8 cellular contexts compared by ENCODE assay signal in genomic region chr15:75454471-75455418, GRCh38. TPM values are rescaled to one million over a fixed set of nuclear protein-coding genes. Genes with fewer than 3 reads are reported as not detected.
DNase-seq lines count a peak whose midpoint lies in the region; ATAC-seq and TF ChIP-seq lines count a peak whose summit lies in the region.

No MANE protein-coding gene starts in this region.

- no peaks in the 10 kb centered on the region for H3K9me3 Mint-ChIP-seq in activated naive CD4-positive, alpha-beta T cell treated with anti-CD3 and anti-CD28 coated beads, Interleukin-2, amount 50 U/mL, for 72 hours

- ATAC-seq in activated naive CD4-positive, alpha-beta T cell treated with anti-CD3 and anti-CD28 coated beads, Interleukin-2, amount 50 U/mL, for 72 hours = no peak
- ATAC-seq in left ventricle myocardium superior (no peak), GM18873 (IDR thresholded peaks at IDR 0.05; ENCODE audit: low FRiP score, unreplicated experiment) (no peak)

- TF ChIP-seq CTCF in AG10803 (conservative IDR thresholded peaks at IDR 0.05; ENCODE audit: low read length) = no peak
- no peak for TF ChIP-seq CTCF in HL-60 (IDR thresholded peaks at IDR 0.05; ENCODE audit: insufficient read depth, low read length)
- no peak for TF ChIP-seq CTCF in vagina (IDR thresholded peaks at IDR 0.05)

- H3K4me3 ChIP-seq in AG10803 (ENCODE audit: low read length) (peak overlapping the region; percentile 88), HL-60 (replicated peaks; ENCODE audit: insufficient read depth, low read length) (peak overlapping the region; percentile 91), SK-N-MC (peak overlapping the region; percentile 90), vagina (peak overlapping the region; percentile 74 to 99)

- no peaks in the 10 kb centered on the region for H3K27me3 ChIP-seq in HL-60 (ENCODE audit: insufficient read depth, poor library complexity, severe bottlenecking)
- H3K27me3 ChIP-seq in vagina = no peaks in the 10 kb centered on the region

- H3K27ac ChIP-seq in HL-60 (replicated peaks) = peak overlapping the region; percentile 84
- H3K27ac ChIP-seq in SK-N-MC = peak overlapping the region; percentile 72
- H3K27ac ChIP-seq in vagina = peak overlapping the region; percentile 99

- H3K9ac ChIP-seq in SK-N-MC (ENCODE audit: insufficient read length) = peak overlapping the region; percentile 86

- DNase-seq in AG10803 (ENCODE audit: low read depth) (peak; percentile 71), HL-60 (ENCODE audit: low read depth in 1 of 2, low spot score in 1 of 2) (peak; percentile 49 to 71), SK-N-MC (ENCODE audit: low read depth, low spot score) (no peak), left ventricle myocardium superior (peak; percentile 85), retina (peak; percentile 61), vagina (ENCODE audit: extremely low spot score in 2 of 2) (peak in 1 of 2 donors; percentile 89)
- DNase-seq in activated naive CD4-positive, alpha-beta T cell treated with anti-CD3 and anti-CD28 coated beads, Interleukin-2, amount 50 U/mL, for 72 hours (ENCODE audit: low spot score in 2 of 2) = peak; percentile 78 to 86

- no peaks in the 10 kb centered on the region for H3K9me3 ChIP-seq in SK-N-MC (ENCODE audit: low read depth, low read length)
- no peaks in the 10 kb centered on the region for H3K9me3 ChIP-seq in vagina

- peak overlapping the region; percentile 63 to 90 for H3K27ac Mint-ChIP-seq in activated naive CD4-positive, alpha-beta T cell treated with anti-CD3 and anti-CD28 coated beads, Interleukin-2, amount 50 U/mL, for 72 hours

- H3K4me1 ChIP-seq in vagina = peaks cover 19% of the 10 kb centered on the region

- peaks cover 11 to 30% of the 10 kb centered on the region in 2 donors for H3K36me3 Mint-ChIP-seq in activated naive CD4-positive, alpha-beta T cell treated with anti-CD3 and anti-CD28 coated beads, Interleukin-2, amount 50 U/mL, for 72 hours

- no peak for TF ChIP-seq POLR2A in vagina (IDR thresholded peaks at IDR 0.05)

- intact Hi-C loops in left ventricle myocardium superior (cut with micrococcal nuclease) = no loop called here
- intact Hi-C loops in vagina (cut with DNase I) = loop anchor here (5.0 to 10.0 kb wide), 3 partner anchors 120 to 200 kb away; partner anchors contain the start of genes PTPN9 and SNUPN

- H3K36me3 ChIP-seq in SK-N-MC (ENCODE audit: insufficient read depth, low read length) (no peaks in the 10 kb centered on the region), vagina (no peaks in the 10 kb centered on the region)

RNA-seq across cellular contexts. Expression of gene SIN3A, which starts 3.3 kb away (rescaled TPM):
- 100 to 1,000 TPM; 104 to 123 TPM for total RNA-seq in activated naive CD4-positive, alpha-beta T cell treated with anti-CD3 and anti-CD28 coated beads, Interleukin-2, amount 50 U/mL, for 72 hours
- 28.3 TPM for total RNA-seq in left ventricle myocardium superior
- total RNA-seq in vagina = 59.2 TPM
